In the genomic region with DNA sequence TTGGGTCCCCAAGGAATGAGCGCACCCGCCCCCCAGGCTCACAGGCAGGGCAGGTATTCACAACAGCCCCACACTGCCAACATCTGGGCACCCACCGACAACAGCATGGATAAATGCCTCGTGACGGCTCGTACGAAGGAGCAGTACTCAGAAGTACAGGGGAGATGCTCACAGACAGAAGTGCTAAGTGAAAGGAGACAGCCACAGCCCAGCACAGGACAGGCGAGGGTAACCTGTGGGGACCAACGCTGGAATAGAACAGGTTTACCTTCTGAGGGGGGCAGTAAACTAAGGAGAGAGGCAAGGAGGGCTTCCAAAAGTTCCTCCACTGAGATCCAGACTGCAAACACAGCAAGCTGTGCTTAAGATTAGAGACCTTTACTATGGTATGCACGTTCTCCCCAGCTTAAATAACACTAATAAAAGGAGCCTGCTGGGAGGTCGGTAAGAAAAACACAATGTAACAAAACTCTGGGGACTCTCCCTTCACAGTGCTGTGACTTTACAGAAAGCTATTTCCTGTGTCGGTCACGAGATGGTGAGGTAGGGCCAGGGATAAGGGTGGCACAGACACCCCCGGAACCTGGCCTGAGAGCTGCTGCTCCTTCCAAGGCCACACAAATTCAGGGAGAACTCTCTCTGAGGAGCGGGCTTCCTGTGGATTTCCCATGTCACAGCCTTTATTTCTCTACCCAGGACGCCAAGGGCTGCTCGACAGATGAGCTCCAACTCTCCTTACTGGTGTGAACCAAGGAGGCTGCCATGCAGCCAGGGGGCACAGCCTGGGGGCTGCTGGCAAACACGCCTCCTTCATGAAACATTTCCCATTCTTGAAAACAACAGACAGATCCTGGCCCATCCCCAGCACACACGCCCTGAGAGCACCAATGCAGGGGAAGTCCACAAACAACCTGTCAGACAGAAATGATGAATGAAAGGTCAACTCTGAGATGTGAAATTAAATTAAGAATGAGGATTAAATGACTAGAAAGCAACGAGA, we compare ENCODE assay signal across 8 cellular contexts. TPM values are rescaled to one million over a fixed set of nuclear protein-coding genes. Genes with fewer than 3 reads are reported as not detected.
DNase-seq lines count a peak whose midpoint lies in the region; ATAC-seq and TF ChIP-seq lines count a peak whose summit lies in the region.

No MANE protein-coding gene starts in this region.

- H3K4me1 ChIP-seq in left ventricle myocardium inferior: peaks cover 58% of the 10 kb centered on the region
- H3K4me1 ChIP-seq in thymus (ENCODE audit: control insufficient read depth, insufficient read depth, low read length): peaks cover 24% of the 10 kb centered on the region

- H3K9me3 ChIP-seq in left ventricle myocardium inferior (replicated peaks) (no peaks in the 10 kb centered on the region), thymus (ENCODE audit: control insufficient read depth) (no peaks in the 10 kb centered on the region)

- intact Hi-C loops in left ventricle myocardium inferior (cut with micrococcal nuclease): no loop called here
- intact Hi-C loops in left cardiac atrium (cut with DNase I): no loop called here

- 88% methylated on average over 20 of the region's 20 CpGs for WGBS in thymus

- DNase-seq in left ventricle myocardium inferior (no peak), left cardiac atrium (no peak), cerebellar cortex (ENCODE audit: low spot score) (peak; percentile 50), SW480 (ENCODE audit: low spot score) (no peak), G401 (ENCODE audit: low spot score) (no peak), SIG-M5 treated with dmso at 0.1 percent for 504 hours (lab: John Stamatoyannopoulos, UW; ENCODE audit: unreplicated experiment) (no peak)

- no peak overlapping the region for H3K4me3 ChIP-seq in left ventricle myocardium inferior
- H3K4me3 ChIP-seq in thymus (ENCODE audit: low read length): no peak overlapping the region

- TF ChIP-seq CTCF in left ventricle myocardium inferior (IDR thresholded peaks at IDR 0.05; ENCODE audit: borderline replicate concordance): no peak

- H3K36me3 ChIP-seq in left ventricle myocardium inferior: peaks cover 89% of the 10 kb centered on the region
- peaks cover 59% of the 10 kb centered on the region for H3K36me3 ChIP-seq in thymus (ENCODE audit: control insufficient read depth, insufficient read depth)

- no peaks in the 10 kb centered on the region for H3K27me3 ChIP-seq in left ventricle myocardium inferior (ENCODE audit: low read depth)
- H3K27me3 ChIP-seq in thymus (ENCODE audit: control insufficient read depth, insufficient read depth): no peaks in the 10 kb centered on the region

- in situ Hi-C loops in G401 (cut with HindIII; ENCODE audit: low sequenced_read_pairs): no loop called here

- ATAC-seq in left cardiac atrium: no peak
- ATAC-seq in HG03196 (IDR thresholded peaks at IDR 0.05; ENCODE audit: unreplicated experiment): peak; percentile 35

- H3K27ac ChIP-seq in left ventricle myocardium inferior (replicated peaks) (peak overlapping the region; percentile 52), thymus (ENCODE audit: low read depth) (peak overlapping the region; percentile 67)

RNA-seq across cellular contexts. Expression of a gene that starts 26.3 kb away (rescaled TPM):
- total RNA-seq in left ventricle myocardium inferior (15.4 TPM), left cardiac atrium (10 to 100 TPM; 15.6 to 16.2 TPM)
- 24.7 TPM for polyA plus RNA-seq in thymus
- total RNA-seq in G401 (2014; rRNA removed; shearing (Covaris generic)): 32.8 and 48.6 TPM in 2 replicates

RNA-seq across cellular contexts. Expression of a gene that starts 55.9 kb away (rescaled TPM):
- total RNA-seq in left ventricle myocardium inferior (11.8 TPM), left cardiac atrium (under 1 TPM; 0.38 to 0.50 TPM)
- 1.1 TPM for polyA plus RNA-seq in thymus
- total RNA-seq in G401 (2014; rRNA removed; shearing (Covaris generic)): 0.14 and 1.5 TPM in 2 replicates
